ENCODE assay signal across 18 cellular contexts in genomic region chr6:90241229-90241873, GRCh38. TPM values are rescaled to one million over a fixed set of nuclear protein-coding genes. Genes with fewer than 3 reads are reported as not detected.
DNase-seq lines count a peak whose midpoint lies in the region; ATAC-seq, FAIRE-seq and TF ChIP-seq lines count a peak whose summit lies in the region.
"Had no signal": no experiment of that assay in that cellular context is flagged by ENCODE, and none has a peak within 500 bp of the region (broad histone marks: within the 10 kb centered on the region; RNA-seq: fewer than 3 reads in every experiment).

No MANE protein-coding gene starts in this region.

- no peak overlapping the region for H3K4me2 ChIP-seq in K562 (ENCODE audit: insufficient read depth, low read length)
- H3K4me2 ChIP-seq: BLaER1 had no signal

- no peaks in the 10 kb centered on the region for H3K9me3 Mint-ChIP-seq in stimulated activated naive CD8-positive, alpha-beta T cell treated with anti-CD3 and anti-CD28 coated beads, Interleukin-15, amount 100 ng/mL, for 72 hours
- H3K9me3 Mint-ChIP-seq: nephron had no signal

- no peak overlapping the region for H3K9ac ChIP-seq in K562 (ENCODE audit: insufficient read depth in 1 of 2, low read depth in 2 of 2, low read length in 2 of 2)
- H3K9ac ChIP-seq: BLaER1 had no signal

- H3K36me3 ChIP-seq in heart right ventricle (no peaks in the 10 kb centered on the region), K562 (ENCODE audit: control insufficient read depth, insufficient read depth, low read length) (no peaks in the 10 kb centered on the region)
- no peaks in the 10 kb centered on the region for H3K36me3 ChIP-seq in effector memory CD4-positive, alpha-beta T cell (ENCODE audit: control insufficient read depth, insufficient read depth, low read length)
- H3K36me3 ChIP-seq: stomach had no signal

- no peaks in the 10 kb centered on the region for H4K20me1 ChIP-seq in K562 (replicated peaks; ENCODE audit: control insufficient read depth, insufficient read depth, low read length)

- ATAC-seq in heart right ventricle (peak; percentile 34 to 78 (median 62)), Right ventricle myocardium superior (ENCODE audit: poor library complexity) (no peak), K562 (peak; percentile 56; the same call in 1 of the 3 replicates)
- no peak for ATAC-seq in stimulated activated naive CD8-positive, alpha-beta T cell treated with anti-CD3 and anti-CD28 coated beads, Interleukin-15, amount 100 ng/mL, for 72 hours
- ATAC-seq: activated CD8-positive, alpha-beta memory T cell treated with anti-CD3 and anti-CD28 coated beads, Interleukin-2, amount 10 ng/mL, durations not matched to agents 7 days and 5 days; foreskin keratinocyte had no signal

- CTCF ChIA-PET in K562 (lab: Yijun Ruan, JAX; ENCODE audit: low intra/inter-chr PET ratio), result no interaction called here

- BruUV-seq in K562 (replicated peaks; lab: Mats Ljungman, UMichigan), result no TSS peak

- peaks cover 84% of the 10 kb centered on the region for H3K4me1 Mint-ChIP-seq in stimulated activated naive CD8-positive, alpha-beta T cell treated with anti-CD3 and anti-CD28 coated beads, Interleukin-15, amount 100 ng/mL, for 72 hours

- POLR2A ChIA-PET in K562 (lab: Yijun Ruan, JAX), result no interaction called here

- H3K9me3 ChIP-seq in heart right ventricle (no peaks in the 10 kb centered on the region), K562 (replicated peaks; ENCODE audit: control insufficient read depth, insufficient read depth, low read depth, low read length) (no peaks in the 10 kb centered on the region)
- no peaks in the 10 kb centered on the region for H3K9me3 ChIP-seq in effector memory CD4-positive, alpha-beta T cell (ENCODE audit: control insufficient read depth, low read length)
- H3K9me3 ChIP-seq: BLaER1, stomach had no signal

- peak in 1 of 2 donors; percentile 30 for DNase-seq in heart right ventricle
- DNase-seq in Right ventricle myocardium superior, result no peak
- DNase-seq in NB4 (ENCODE audit: low read depth), result peak; percentile 6
- peak in 2 of 4 experiments; percentile 17 to 20 for DNase-seq in K562 (ENCODE audit: extremely low read depth in 1 of 4, low spot score in 3 of 4)
- DNase-seq in stimulated activated naive CD8-positive, alpha-beta T cell treated with anti-CD3 and anti-CD28 coated beads, Interleukin-15, amount 100 ng/mL, for 72 hours, result no peak
- no peak for DNase-seq in SKM-1 treated with dmso at 0.1 percent for 144 hours (lab: John Stamatoyannopoulos, UW; ENCODE audit: unreplicated experiment)
- DNase-seq in effector memory CD4-positive, alpha-beta T cell, result no peak
- DNase-seq in ecto neural progenitor cell (ENCODE audit: low spot score), result no peak
- DNase-seq: activated CD8-positive, alpha-beta memory T cell treated with anti-CD3 and anti-CD28 coated beads, Interleukin-2, amount 10 ng/mL, durations not matched to agents 7 days and 5 days; amygdala; foreskin keratinocyte; stimulated activated CD4-positive, alpha-beta T cell treated with anti-CD3 and anti-CD28 coated beads, Interleukin-4, amount 100 ng/mL, for 4 hours; stomach; T-helper 9 cell had no signal

- peak overlapping the region in 1 of 10 donors; percentile 6 for H3K27ac ChIP-seq in heart right ventricle
- no peak overlapping the region for H3K27ac ChIP-seq in K562 (ENCODE audit: extremely low read depth, low read depth, low read length)
- no peak overlapping the region for H3K27ac ChIP-seq in effector memory CD4-positive, alpha-beta T cell (ENCODE audit: insufficient read depth, low read length, poor library complexity, severe bottlenecking)
- H3K27ac ChIP-seq: BLaER1, foreskin keratinocyte, RWPE1, stomach had no signal

- FAIRE-seq in K562 (lab: Jason Lieb, UNC), result peak; percentile 69
- FAIRE-seq: keratinocyte had no signal

- H3K4me3 ChIP-seq in heart right ventricle (no peak overlapping the region), NB4 (ENCODE audit: low read depth, low read length) (no peak overlapping the region), K562 (no peak overlapping the region)
- H3K4me3 ChIP-seq in effector memory CD4-positive, alpha-beta T cell (ENCODE audit: insufficient read depth, low read depth, low read length, poor library complexity, severe bottlenecking), result no peak overlapping the region
- H3K4me3 ChIP-seq: BLaER1, stomach had no signal

- no peak for TF ChIP-seq RAD21 in K562 (CRISPR knock-in tag; conservative IDR thresholded peaks at IDR 0.05 in 1 of 2, IDR thresholded peaks at IDR 0.05 in 1 of 2)

- intact Hi-C loops in heart right ventricle (cut with DNase I), result loop anchor here in 1 of 10 donors (5.0 kb wide), 1 partner anchor 36 kb away; no protein-coding TSS in a partner anchor
- intact Hi-C loops in Right ventricle myocardium superior (cut with DNase I), result no loop called here
- intact Hi-C loops in K562 (cut with micrococcal nuclease), result no loop called here

- 28 to 33% methylated on average over 3 of the region's 3 CpGs for WGBS in heart right ventricle, 2 donors
- WGBS in K562 (ENCODE audit: insufficient coverage, low coverage, missing lambda C conversion rate), result 21% methylated on average over 3 of the region's 3 CpGs

- no peak overlapping the region for H2AFZ ChIP-seq in K562 (ENCODE audit: low read depth, low read length)

- TF ChIP-seq EP300 in K562 (IDR thresholded peaks at IDR 0.05; ENCODE audit: low read length), result no peak

- H3K4me1 ChIP-seq in heart right ventricle, result peaks cover 0 to 30% (median 15%) of the 10 kb centered on the region in 9 donors
- no peaks in the 10 kb centered on the region for H3K4me1 ChIP-seq in K562 (replicated peaks in 1 of 2; ENCODE audit: control insufficient read depth in 2 of 2, insufficient read depth in 2 of 2, low read length in 2 of 2)
- peaks cover 7% of the 10 kb centered on the region for H3K4me1 ChIP-seq in effector memory CD4-positive, alpha-beta T cell (ENCODE audit: control insufficient read depth, insufficient read depth, low read length, poor library complexity, severe bottlenecking)
- H3K4me1 ChIP-seq: BLaER1, foreskin keratinocyte, stomach had no signal

- H3K4me3 Mint-ChIP-seq in stimulated activated naive CD8-positive, alpha-beta T cell treated with anti-CD3 and anti-CD28 coated beads, Interleukin-15, amount 100 ng/mL, for 72 hours, result no peak overlapping the region
- H3K4me3 Mint-ChIP-seq: activated CD8-positive, alpha-beta memory T cell treated with anti-CD3 and anti-CD28 coated beads, Interleukin-2, amount 10 ng/mL, durations not matched to agents 7 days and 5 days; nephron had no signal

- no peak for TF ChIP-seq POLR2A in NB4 (IDR thresholded peaks at IDR 0.05; ENCODE audit: extremely low read depth, insufficient read length)
- no peak for TF ChIP-seq POLR2A in K562 (conservative IDR thresholded peaks at IDR 0.05)

- H3K27me3 ChIP-seq in heart right ventricle, result no peaks in the 10 kb centered on the region
- peaks cover 0 to 4% of the 10 kb centered on the region in 2 experiments; a peak in 1 of 5 replicates for H3K27me3 ChIP-seq in K562 (ENCODE audit: control insufficient read depth in 2 of 2, insufficient read depth in 2 of 2, low read length in 2 of 2)
- no peaks in the 10 kb centered on the region for H3K27me3 ChIP-seq in effector memory CD4-positive, alpha-beta T cell (replicated peaks; ENCODE audit: control insufficient read depth, insufficient read depth, low read length, poor library complexity, severe bottlenecking)
- H3K27me3 ChIP-seq: BLaER1, foreskin keratinocyte, stomach had no signal

- in situ Hi-C loops in K562 (cut with MboI), result no loop called here

- peak overlapping the region; percentile 2 to 82 for H3K27ac Mint-ChIP-seq in stimulated activated naive CD8-positive, alpha-beta T cell treated with anti-CD3 and anti-CD28 coated beads, Interleukin-15, amount 100 ng/mL, for 72 hours
- H3K27ac Mint-ChIP-seq: activated CD8-positive, alpha-beta memory T cell treated with anti-CD3 and anti-CD28 coated beads, Interleukin-2, amount 10 ng/mL, durations not matched to agents 7 days and 5 days; nephron had no signal

- H3K9me1 ChIP-seq in K562 (ENCODE audit: control insufficient read depth, insufficient read depth, low read length), result no peaks in the 10 kb centered on the region

- H3K27me3 Mint-ChIP-seq in stimulated activated naive CD8-positive, alpha-beta T cell treated with anti-CD3 and anti-CD28 coated beads, Interleukin-15, amount 100 ng/mL, for 72 hours, result no peaks in the 10 kb centered on the region
- H3K27me3 Mint-ChIP-seq: activated CD8-positive, alpha-beta memory T cell treated with anti-CD3 and anti-CD28 coated beads, Interleukin-2, amount 10 ng/mL, durations not matched to agents 7 days and 5 days had no signal

- TF ChIP-seq CTCF in heart right ventricle (IDR thresholded peaks at IDR 0.05) (no peak), NB4 (IDR thresholded peaks at IDR 0.05; ENCODE audit: low read depth, low read length) (no peak), K562 (IDR thresholded peaks at IDR 0.05 in 2 of 3, conservative IDR thresholded peaks at IDR 0.05 in 1 of 3; ENCODE audit: insufficient read depth in 2 of 3, low read depth in 1 of 3, low read length in 3 of 3) (no peak)

- no peaks in the 10 kb centered on the region for H3K79me2 ChIP-seq in K562 (ENCODE audit: control insufficient read depth, insufficient read depth, low read length)

TF ChIP-seq in K562, 482 proteins besides CTCF, POLR2A, EP300 and RAD21 (continues in another document):
- TF ChIP-seq NCOR1 (IDR thresholded peaks at IDR 0.05) (no peak), OTX1 (CRISPR knock-in tag; IDR thresholded peaks at IDR 0.05) (no peak)

RNA-seq across cellular contexts. Expression of gene BACH2, which starts 55.3 kb away (rescaled TPM):
- total RNA-seq in heart right ventricle, result 1 to 10 TPM; 1.5 to 4.7 (median 2.8) TPM
- under 1 TPM; 0.16 to 0.29 TPM for polyA plus RNA-seq in heart right ventricle
- 1.9 TPM for total RNA-seq in Right ventricle myocardium superior
- 16.1 and 29.2 TPM in 2 replicates for total RNA-seq in K562 (2011; cell fraction: chromatin; rRNA removed; ENCODE audit: low replicate concordance)
- 6.1 and 8.3 TPM in 2 replicates for total RNA-seq in K562 (2011; cell fraction: nucleolus; rRNA removed)
- total RNA-seq in K562 (2011; cell fraction: nucleoplasm; rRNA removed), result 10.3 and 15.1 TPM in 2 replicates
- 0.33 and 2.0 TPM in 2 replicates for total RNA-seq in K562 (2014; rRNA removed)
- 0.55 and 0.96 TPM in 2 replicates for total RNA-seq in K562 (2014; rRNA removed; fragmentation: Illumina TruSeq; extraction: Trizol)
- total RNA-seq in K562 (2015; rRNA removed; fragmentation: Illumina TruSeq; extraction: Trizol), result 0.11 and 0.40 TPM in 2 replicates
- 1.7 and 2.0 TPM in 2 replicates for total RNA-seq in K562 (2021)
- 3.1 and 3.3 TPM in 2 replicates for polyA plus RNA-seq in K562 (2011; rRNA removed)
- polyA plus RNA-seq in K562 (2011; cell fraction: cytosol; rRNA removed), result 1.5 and 2.1 TPM in 2 replicates
- polyA plus RNA-seq in K562 (2011; cell fraction: nucleus; rRNA removed), result 5.2 and 7.8 TPM in 2 replicates
- 1.0 and 1.2 TPM in 2 replicates for polyA plus RNA-seq in K562 (2012)
- polyA plus RNA-seq in K562 (2014; fragmentation: Illumina TruSeq; extraction: Trizol), result 0.59 and 0.91 TPM in 2 replicates
- polyA plus RNA-seq in K562 (2014; fragmentation: Nextera tagmentation; extraction: Ambion mirVana), result under 1 TPM; 0.06 to 0.11 TPM
- 0.61 and 0.65 TPM in 2 replicates for polyA plus RNA-seq in K562 (2014; rRNA removed)
- polyA minus RNA-seq in K562 (2011; rRNA and poly(A)+ RNA removed), result 9.8 and 11.4 TPM in 2 replicates
- 2.3 and 3.9 TPM in 2 replicates for polyA minus RNA-seq in K562 (2011; cell fraction: cytosol; rRNA and poly(A)+ RNA removed)
- polyA minus RNA-seq in K562 (2011; cell fraction: nucleus; rRNA and poly(A)+ RNA removed), result 14.8 and 19.3 TPM in 2 replicates

Comparison
In these comparisons a context has a peak if more than half of its experiments do, and no peak if none do; other contexts are left out.
1. ATAC-seq: peak in heart right ventricle (8 of 8) and K562 (single experiment); none in Right ventricle myocardium superior (single experiment) and stimulated activated naive CD8-positive, alpha-beta T cell treated with anti-CD3 and anti-CD28 coated beads, Interleukin-15, amount 100 ng/mL, for 72 hours (single experiment).